Comparison of ENCODE assay signal across 15 cellular contexts in the genomic region with DNA sequence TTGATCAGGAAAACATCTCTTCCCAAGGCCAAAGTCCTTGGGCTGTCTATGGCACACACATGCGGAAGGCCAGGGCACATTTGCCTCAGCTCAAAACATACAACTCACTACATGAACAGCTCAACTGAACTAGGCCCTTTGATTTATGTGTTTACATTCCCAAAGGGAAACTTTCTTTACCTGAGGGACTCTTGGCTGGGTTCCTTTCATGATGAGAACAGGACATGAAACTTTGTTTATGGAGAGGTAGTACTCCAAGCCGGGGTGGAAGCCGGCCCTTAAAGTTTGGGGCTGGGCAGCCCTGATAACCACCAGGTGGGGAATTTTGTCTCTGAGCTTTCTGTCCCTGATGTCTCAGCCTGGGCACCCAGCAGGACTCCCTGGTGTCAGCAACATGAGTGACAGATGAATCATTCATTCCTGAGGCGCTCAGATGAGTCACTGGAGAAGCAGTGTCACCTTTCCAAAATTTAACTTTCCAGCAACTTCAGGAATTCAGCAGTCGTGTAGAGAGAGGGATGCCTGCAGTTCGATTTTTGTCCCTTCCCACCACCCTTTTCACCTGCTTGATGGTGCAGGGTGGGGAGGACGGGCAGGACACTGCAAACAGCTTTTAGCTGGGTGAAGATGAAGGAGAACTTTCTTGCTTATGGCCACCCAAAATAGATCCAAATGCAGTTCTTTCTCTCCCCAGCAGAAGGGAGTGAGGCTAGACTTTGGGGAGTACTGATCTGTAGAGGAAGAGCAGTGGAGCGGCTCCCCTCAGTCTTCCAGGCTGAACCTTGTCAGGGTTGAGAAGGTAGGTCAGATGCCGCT.
DNase-seq lines count a peak whose midpoint lies in the region; ATAC-seq and TF ChIP-seq lines count a peak whose summit lies in the region.
"Had no signal": no experiment of that assay in that cellular context is flagged by ENCODE, and none has a peak within 500 bp of the region (broad histone marks: within the 10 kb centered on the region; RNA-seq: fewer than 3 reads in every experiment).

No MANE protein-coding gene starts in this region.

- H2AFZ ChIP-seq in MM.1S (ENCODE audit: low read length): no peak overlapping the region

- no peak for ATAC-seq in lung (ENCODE audit: insufficient read depth, low FRiP score)

- H3K27me3 Mint-ChIP-seq in HFFc6 (ENCODE audit: insufficient read depth) (peaks cover 6% of the 10 kb centered on the region), Calu3 (ENCODE audit: unreplicated experiment) (peaks cover 71% of the 10 kb centered on the region)

- in situ Hi-C loops in brain microvascular endothelial cell (cut with HindIII; ENCODE audit: low pct_ligation_motif_present, low sequenced_read_pairs): no loop called here

- H3K4me2 ChIP-seq in MM.1S (ENCODE audit: low read depth, low read length): no peak overlapping the region

- H3K36me3 Mint-ChIP-seq in HFFc6 (ENCODE audit: low read depth): no peaks in the 10 kb centered on the region
- peaks cover 5% of the 10 kb centered on the region for H3K36me3 Mint-ChIP-seq in Calu3 (ENCODE audit: insufficient read depth, unreplicated experiment)

- H3K27ac Mint-ChIP-seq in HFFc6 (no peak overlapping the region), Calu3 (ENCODE audit: unreplicated experiment) (no peak overlapping the region)

- no peaks in the 10 kb centered on the region for H3K4me1 ChIP-seq in lung (ENCODE audit: control insufficient read depth in 2 of 2, insufficient read depth in 2 of 2, low read length in 2 of 2)
- H3K4me1 ChIP-seq in MM.1S (ENCODE audit: low read length): no peaks in the 10 kb centered on the region

- H3K9me2 ChIP-seq in MM.1S (replicated peaks; ENCODE audit: insufficient read depth, low read length): no peaks in the 10 kb centered on the region

- H3K36me3 ChIP-seq in brain microvascular endothelial cell (replicated peaks) (no peaks in the 10 kb centered on the region), lung (ENCODE audit: control insufficient read depth in 2 of 2, insufficient read depth in 2 of 2, low read length in 2 of 2) (no peaks in the 10 kb centered on the region), MM.1S (replicated peaks; ENCODE audit: insufficient read depth, low read length) (no peaks in the 10 kb centered on the region)
- H3K36me3 ChIP-seq: ascending aorta, ovary, SJCRH30, transverse colon had no signal

- H3K9me3 ChIP-seq in AG04450 (ENCODE audit: control insufficient read depth, insufficient read depth, low read length) (no peaks in the 10 kb centered on the region; the same call in 1 of the 2 replicates), lung (ENCODE audit: control insufficient read depth in 2 of 2, insufficient read depth in 1 of 2, low read length in 1 of 2) (no peaks in the 10 kb centered on the region), MM.1S (replicated peaks; ENCODE audit: insufficient read depth, low read length) (no peaks in the 10 kb centered on the region)
- H3K9me3 ChIP-seq: ascending aorta, ovary, SJCRH30, transverse colon had no signal

- CTCF ChIA-PET in AG04450 (lab: Charles Lee) (interaction anchor here (1.6 to 4.4 kb wide), 2 partner anchors 13 to 139 kb away, joined by 5 to 21 read pairs; no protein-coding TSS in a partner anchor), Calu3 (lab: Charles Lee) (interaction anchor here (0.7 kb wide), 1 partner anchor 15 kb away, joined by 3 read pairs; no protein-coding TSS in a partner anchor)

- TF ChIP-seq CTCF in AG04450 (IDR thresholded peaks at IDR 0.05; ENCODE audit: low read depth, low read length): no peak
- no peak; the same call in 1 of the 2 replicates for TF ChIP-seq CTCF in HFFc6 (IDR thresholded peaks at IDR 0.05)
- no peak for TF ChIP-seq CTCF in brain microvascular endothelial cell (IDR thresholded peaks at IDR 0.05; ENCODE audit: low read depth, low read length, missing control alignments)
- no peak for TF ChIP-seq CTCF in lung (IDR thresholded peaks at IDR 0.05; ENCODE audit: control extremely low read depth, extremely low read depth)
- no peak for TF ChIP-seq CTCF in MM.1S (IDR thresholded peaks at IDR 0.05; ENCODE audit: low read length)
- TF ChIP-seq CTCF in Calu3 (IDR thresholded peaks at IDR 0.05; ENCODE audit: unreplicated experiment): no peak

- DNase-seq in AG04450 (ENCODE audit: low read depth, low spot score): no peak
- peak; percentile 44 for DNase-seq in HFFc6
- peak; percentile 51 for DNase-seq in brain microvascular endothelial cell
- peak; percentile 9 for DNase-seq in lung (ENCODE audit: low spot score)
- DNase-seq in MM.1S: no peak
- DNase-seq in D341Med (ENCODE audit: low spot score): no peak
- no peak for DNase-seq in Calu3
- no peak for DNase-seq in midbrain (lab: John Stamatoyannopoulos, UW)
- DNase-seq: activated CD4-positive, alpha-beta T cell treated with anti-CD3 and anti-CD28 coated beads, Interleukin-2, amount 50 U/mL, for 48 hours; C1 segment of cervical spinal cord; NCI-H2029; ovary; SJCRH30; transverse colon had no signal

- POLR2A ChIA-PET in AG04450 (lab: Yijun Ruan, JAX): no interaction called here

- H3K9ac ChIP-seq in MM.1S (ENCODE audit: low read length): no peak overlapping the region

- intact Hi-C loops in Calu3 (cut with micrococcal nuclease; ENCODE audit: unreplicated experiment): no loop called here

- peak overlapping the region; percentile 11 for H3K27ac ChIP-seq in AG04450 (ENCODE audit: low read depth, low read length)
- H3K27ac ChIP-seq in brain microvascular endothelial cell: no peak overlapping the region
- no peak overlapping the region for H3K27ac ChIP-seq in lung (ENCODE audit: low read depth in 1 of 2, low read length in 1 of 2)
- H3K27ac ChIP-seq in MM.1S (ENCODE audit: low read length): no peak overlapping the region
- H3K27ac ChIP-seq: ascending aorta, ovary, SJCRH30, transverse colon had no signal

- peak overlapping the region; percentile 31; the same call in 1 of the 2 replicates for H3K4me3 Mint-ChIP-seq in HFFc6
- no peak overlapping the region for H3K4me3 Mint-ChIP-seq in Calu3 (ENCODE audit: low read depth, unreplicated experiment)

- H3K4me3 ChIP-seq in AG04450 (ENCODE audit: low read depth, low read length): no peak overlapping the region
- no peak overlapping the region for H3K4me3 ChIP-seq in brain microvascular endothelial cell (ENCODE audit: low read depth, low read length)
- no peak overlapping the region for H3K4me3 ChIP-seq in lung
- H3K4me3 ChIP-seq in MM.1S (ENCODE audit: low read length): no peak overlapping the region
- H3K4me3 ChIP-seq: ascending aorta, ovary, SJCRH30, transverse colon had no signal

- BruUV-seq in Calu3 (replicated peaks; lab: Mats Ljungman, UMichigan): no TSS peak

- H3K27me3 ChIP-seq in AG04450 (ENCODE audit: control insufficient read depth, insufficient read depth, low read length) (peaks cover 3% of the 10 kb centered on the region), brain microvascular endothelial cell (replicated peaks) (no peaks in the 10 kb centered on the region), lung (ENCODE audit: control insufficient read depth, insufficient read depth) (no peaks in the 10 kb centered on the region), MM.1S (replicated peaks; ENCODE audit: insufficient read depth, low read length) (no peaks in the 10 kb centered on the region)
- H3K27me3 ChIP-seq: ascending aorta, ovary, SJCRH30, transverse colon had no signal

- no peaks in the 10 kb centered on the region for H4K20me1 ChIP-seq in MM.1S (ENCODE audit: insufficient read depth, low read length)

- H3F3A ChIP-seq in MM.1S (ENCODE audit: insufficient read depth, low read length): no peaks in the 10 kb centered on the region

- 82 to 88% methylated on average over 9 of the region's 9 CpGs for WGBS in lung, 2 donors

- H3K4me1 Mint-ChIP-seq in HFFc6 (ENCODE audit: low read depth) (peaks cover 40% of the 10 kb centered on the region), Calu3 (ENCODE audit: low read depth, unreplicated experiment) (peaks cover 17% of the 10 kb centered on the region)

- H3K9me3 Mint-ChIP-seq in HFFc6 (no peaks in the 10 kb centered on the region), Calu3 (ENCODE audit: low read depth, unreplicated experiment) (no peaks in the 10 kb centered on the region)

- H3K79me2 ChIP-seq in MM.1S (ENCODE audit: low read length): no peaks in the 10 kb centered on the region

Comparison
In these comparisons a context has a peak if more than half of its experiments do, and no peak if none do; other contexts are left out.
1. DNase-seq: peak in HFFc6 (single experiment), brain microvascular endothelial cell (single experiment) and lung (single experiment); none in AG04450 (single experiment), MM.1S (single experiment), D341Med (single experiment), Calu3 (single experiment) and midbrain (single experiment).